25 cellular contexts compared by ENCODE assay signal in genomic region chr2:228646061-228646460, GRCh38.
DNase-seq lines count a peak whose midpoint lies in the region; ATAC-seq and TF ChIP-seq lines count a peak whose summit lies in the region.
"Had no signal": no experiment of that assay in that cellular context is flagged by ENCODE, and none has a peak within 500 bp of the region (broad histone marks: within the 10 kb centered on the region; RNA-seq: fewer than 3 reads in every experiment).

No MANE protein-coding gene starts in this region.

- TF ChIP-seq CTCF in AG10803 (conservative IDR thresholded peaks at IDR 0.05; ENCODE audit: low read length) (no peak), fibroblast of mammary gland (conservative IDR thresholded peaks at IDR 0.05; ENCODE audit: control insufficient read depth, insufficient read depth, low read depth, low read length) (no peak), omental fat pad (IDR thresholded peaks at IDR 0.05) (no peak)

- peak; percentile 22 for DNase-seq in AG10803 (ENCODE audit: low read depth)
- DNase-seq in HCEC 1CT = peak; percentile 61
- DNase-seq in RKO (ENCODE audit: low spot score) = peak; percentile 14
- DNase-seq in fibroblast of mammary gland (ENCODE audit: low read depth) = peak; percentile 77
- DNase-seq in omental fat pad (ENCODE audit: low spot score) = no peak
- DNase-seq in MG63 = no peak
- DNase-seq: activated B cell treated with CpG ODN at 0.5 μM for 24 hours; activated effector memory CD4-positive, alpha-beta T cell treated with anti-CD3 and anti-CD28 coated beads, Interleukin-2, amount 50 U/mL, for 16 hours; activated T-cell treated with anti-CD3 and anti-CD28 coated beads, Interleukin-2, amount 50 U/mL, for 24 hours; COR-L47; DMS79; endodermal cell; GOT3; Kasumi-1; NCI-H1694; NCI-H446; NCI-H82; stimulated activated CD4-positive, alpha-beta T cell treated with anti-CD3 and anti-CD28 coated beads, Interleukin-15, amount 100 ng/mL, for 24 hours; stimulated activated CD4-positive, alpha-beta T cell treated with anti-CD3 and anti-CD28 coated beads, Interleukin-4, amount 100 ng/mL, for 4 hours; tibial artery had no signal

- H3K36me3 ChIP-seq in MG63 = no peaks in the 10 kb centered on the region
- H3K36me3 ChIP-seq: esophagus muscularis mucosa, SJSA1, tibial artery had no signal

- no peak overlapping the region for H3K4me3 ChIP-seq in AG10803 (ENCODE audit: low read length)
- no peak overlapping the region for H3K4me3 ChIP-seq in fibroblast of mammary gland (ENCODE audit: control insufficient read depth, low read depth, low read length)
- H3K4me3 ChIP-seq in MG63 = no peak overlapping the region
- H3K4me3 ChIP-seq: esophagus muscularis mucosa, SJSA1, tibial artery had no signal

- ATAC-seq in HG03469 (IDR thresholded peaks at IDR 0.05; ENCODE audit: unreplicated experiment) = no peak
- ATAC-seq in GM18868 (IDR thresholded peaks at IDR 0.05; ENCODE audit: unreplicated experiment) = no peak
- no peak for ATAC-seq in omental fat pad (ENCODE audit: low FRiP score)
- ATAC-seq: left lobe of liver had no signal

- no peaks in the 10 kb centered on the region for H3K27me3 ChIP-seq in MG63
- H3K27me3 ChIP-seq: esophagus muscularis mucosa, SJSA1, tibial artery had no signal

- no peaks in the 10 kb centered on the region for H3K9me3 ChIP-seq in MG63
- H3K9me3 ChIP-seq: esophagus muscularis mucosa, tibial artery had no signal

Comparison
In these comparisons a context has a peak if more than half of its experiments do, and no peak if none do; other contexts are left out.
1. DNase-seq: peak in AG10803 (single experiment), HCEC 1CT (single experiment), RKO (single experiment) and fibroblast of mammary gland (single experiment); none in omental fat pad (single experiment) and MG63 (single experiment).